In the genomic region with DNA sequence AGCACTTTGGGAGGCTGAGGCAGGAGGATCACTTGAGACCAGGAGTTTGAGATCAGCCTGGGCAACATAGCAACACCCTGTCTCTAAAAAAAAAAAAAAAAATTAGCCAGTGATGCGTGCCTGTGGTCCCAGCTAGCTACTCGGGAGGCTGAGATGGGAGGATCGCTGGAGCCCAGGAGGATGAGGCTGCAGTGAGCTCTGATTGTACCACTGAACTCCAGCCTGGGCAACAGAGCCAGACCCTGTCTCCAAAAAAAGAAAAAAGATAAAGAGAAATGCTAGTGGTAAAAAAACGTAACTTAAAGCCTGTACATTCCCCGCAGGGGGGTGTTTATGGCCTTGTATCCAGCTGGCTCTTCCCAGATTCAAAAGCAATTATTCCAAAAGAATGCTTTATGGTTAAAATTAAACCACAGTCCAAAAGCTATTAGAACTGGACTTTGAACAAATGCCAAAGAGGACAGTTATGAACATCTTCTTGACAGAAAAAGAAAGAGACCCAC, we compare ENCODE assay signal across 8 cellular contexts. TPM values are rescaled to one million over a fixed set of nuclear protein-coding genes. Genes with fewer than 3 reads are reported as not detected.
DNase-seq lines count a peak whose midpoint lies in the region; ATAC-seq, FAIRE-seq and TF ChIP-seq lines count a peak whose summit lies in the region.

No MANE protein-coding gene starts in this region.

- no peaks in the 10 kb centered on the region for H4K20me1 ChIP-seq in DOHH2 (ENCODE audit: control insufficient read depth, insufficient read depth, low read depth, low read length)
- H4K20me1 ChIP-seq in OCI-LY7 (ENCODE audit: insufficient read depth, low read length), result no peaks in the 10 kb centered on the region
- no peaks in the 10 kb centered on the region for H4K20me1 ChIP-seq in endothelial cell of umbilical vein (replicated peaks; ENCODE audit: control insufficient read depth, extremely low read depth, insufficient read depth, low read length)

- no peaks in the 10 kb centered on the region for H3K36me3 ChIP-seq in DOHH2 (ENCODE audit: control insufficient read depth, low read length)
- H3K36me3 ChIP-seq in OCI-LY7 (ENCODE audit: insufficient read depth, low read length), result no peaks in the 10 kb centered on the region
- H3K36me3 ChIP-seq in endothelial cell of umbilical vein (ENCODE audit: control insufficient read depth in 2 of 2, extremely low read depth in 1 of 2, insufficient read depth in 2 of 2, low read length in 2 of 2), result no peaks in the 10 kb centered on the region
- H3K36me3 ChIP-seq in pancreas, result no peaks in the 10 kb centered on the region

- FAIRE-seq in endothelial cell of umbilical vein (lab: Jason Lieb, UNC) (no peak), pancreas (lab: Jason Lieb, UNC) (no peak)

- H2AFZ ChIP-seq in OCI-LY7 (ENCODE audit: low read length) (peak overlapping the region; percentile 83), endothelial cell of umbilical vein (ENCODE audit: low read depth, low read length) (peak overlapping the region; percentile 83)

- 45% methylated on average over 5 of the region's 5 CpGs for WGBS in pancreas, 2 donors

- ATAC-seq in pancreas, result no peak
- ATAC-seq in HG02610 (IDR thresholded peaks at IDR 0.05; ENCODE audit: unreplicated experiment), result no peak
- ATAC-seq in GM18519 (IDR thresholded peaks at IDR 0.05; ENCODE audit: low FRiP score, unreplicated experiment), result no peak

- intact Hi-C loops in OCI-LY7 (cut with micrococcal nuclease; ENCODE audit: unreplicated experiment), result loop anchor here (5.0 kb wide), 1 partner anchor 170 kb away; no protein-coding TSS in a partner anchor
- intact Hi-C loops in endothelial cell of umbilical vein (cut with micrococcal nuclease), result no loop called here
- intact Hi-C loops in pancreas (cut with DNase I), result loop anchor here in 1 of 3 donors (5.0 kb wide), 1 partner anchor 110 kb away; no protein-coding TSS in a partner anchor

- H3K79me2 ChIP-seq in DOHH2 (ENCODE audit: control insufficient read depth, low read length) (no peaks in the 10 kb centered on the region), OCI-LY7 (ENCODE audit: insufficient read depth, low read depth, low read length) (no peaks in the 10 kb centered on the region), endothelial cell of umbilical vein (ENCODE audit: control insufficient read depth, insufficient read depth, low read length) (no peaks in the 10 kb centered on the region)

- no peak for TF ChIP-seq CTCF in DOHH2 (IDR thresholded peaks at IDR 0.05; ENCODE audit: low read depth, low read length, poor library complexity, severe bottlenecking)
- TF ChIP-seq CTCF in OCI-LY7 (conservative IDR thresholded peaks at IDR 0.05; ENCODE audit: low read length), result no peak
- no peak for TF ChIP-seq CTCF in endothelial cell of umbilical vein (IDR thresholded peaks at IDR 0.05; ENCODE audit: extremely low read depth in 1 of 2, insufficient read depth in 1 of 2, low read depth in 1 of 2, low read length in 2 of 2)
- no peak for TF ChIP-seq CTCF in pancreas (IDR thresholded peaks at IDR 0.05)
- no peak for TF ChIP-seq CTCF in GM10248 (IDR thresholded peaks at IDR 0.05; ENCODE audit: control extremely low read depth, extremely low read depth, low read depth, missing control alignments)

- H3F3A ChIP-seq in DOHH2 (ENCODE audit: control insufficient read depth, insufficient read depth), result no peaks in the 10 kb centered on the region

- BruUV-seq in OCI-LY7 (replicated peaks; lab: Mats Ljungman, UMichigan) (TSS peak; percentile 80), endothelial cell of umbilical vein (replicated peaks; lab: Mats Ljungman, UMichigan) (no TSS peak)

- POLR2A ChIA-PET in OCI-LY7 (lab: Charles Lee) (interaction anchor here (0.7 to 1.5 kb wide), 5 partner anchors 9 to 472 kb away, joined by 3 to 6 read pairs (median 4); partner anchors contain the start of genes KAT5, MUS81 and YIF1A), endothelial cell of umbilical vein (lab: Charles Lee) (interaction anchor here (0.5 to 0.6 kb wide), 4 partner anchors 31 to 224 kb away, joined by 3 to 5 read pairs (median 4); no protein-coding TSS in a partner anchor), GM10248 (lab: Yijun Ruan, JAX) (no interaction called here)

- H3K9me1 ChIP-seq in endothelial cell of umbilical vein (replicated peaks; ENCODE audit: control insufficient read depth, extremely low read depth, insufficient read depth, low read length), result no peaks in the 10 kb centered on the region

- H3K4me1 ChIP-seq in DOHH2 (ENCODE audit: control insufficient read depth, low read length), result peaks cover 28% of the 10 kb centered on the region
- H3K4me1 ChIP-seq in OCI-LY7 (ENCODE audit: insufficient read depth, low read length, poor library complexity, severe bottlenecking), result peaks cover 5% of the 10 kb centered on the region
- no peaks in the 10 kb centered on the region for H3K4me1 ChIP-seq in endothelial cell of umbilical vein (ENCODE audit: control insufficient read depth, extremely low read depth, insufficient read depth, low read length)
- H3K4me1 ChIP-seq in pancreas, result peaks cover 0 to 8% (median 8%) of the 10 kb centered on the region in 3 donors

- H3K27ac ChIP-seq in DOHH2 (ENCODE audit: low read depth, low read length), result no peak overlapping the region
- H3K27ac ChIP-seq in OCI-LY7 (ENCODE audit: low read depth, low read length, poor library complexity, severe bottlenecking), result no peak overlapping the region
- no peak overlapping the region for H3K27ac ChIP-seq in endothelial cell of umbilical vein (ENCODE audit: insufficient read depth, low read depth, low read length)
- peak overlapping the region; percentile 37 to 84 (median 75) for H3K27ac ChIP-seq in pancreas

- H3K4me3 ChIP-seq in DOHH2 (ENCODE audit: low read length), result peak overlapping the region; percentile 84
- peak overlapping the region; percentile 67 for H3K4me3 ChIP-seq in OCI-LY7 (ENCODE audit: low read depth, low read length, poor library complexity, severe bottlenecking)
- peak overlapping the region; percentile 13 to 74 (median 66) for H3K4me3 ChIP-seq in endothelial cell of umbilical vein (replicated peaks in 1 of 3; ENCODE audit: insufficient read depth in 1 of 3, low read depth in 1 of 3, low read length in 3 of 3)
- H3K4me3 ChIP-seq in pancreas, result peak overlapping the region; percentile 43 to 64 (median 52)

- dilution Hi-C loops in endothelial cell of umbilical vein (cut with MboI; ENCODE audit: extremely low pct_ligation_motif_present, low sequenced_read_pairs), result no loop called here

- H3K27me3 ChIP-seq in DOHH2 (ENCODE audit: control insufficient read depth, low read length) (peaks cover 6% of the 10 kb centered on the region), endothelial cell of umbilical vein (ENCODE audit: control insufficient read depth in 2 of 2, insufficient read depth in 2 of 2, low read length in 2 of 2) (peaks cover under 1 to 3% of the 10 kb centered on the region in 2 experiments), pancreas (no peaks in the 10 kb centered on the region)

- TF ChIP-seq POLR2A in endothelial cell of umbilical vein (IDR thresholded peaks at IDR 0.05; ENCODE audit: low read depth, low read length), result no peak

- peak overlapping the region; percentile 30 for H3K9ac ChIP-seq in endothelial cell of umbilical vein (replicated peaks; ENCODE audit: extremely low read depth, insufficient read depth, low read length)

- H3K4me2 ChIP-seq in DOHH2 (ENCODE audit: low read length) (peak overlapping the region; percentile 70), OCI-LY7 (ENCODE audit: low read length) (peak overlapping the region; percentile 78), endothelial cell of umbilical vein (ENCODE audit: insufficient read depth, low read length) (peak overlapping the region; percentile 48)

- CTCF ChIA-PET in OCI-LY7 (lab: Charles Lee; ENCODE audit: unreplicated experiment) (interaction anchor here (0.6 to 1.1 kb wide), 4 partner anchors 15 to 105 kb away, joined by 3 to 6 read pairs (median 4); partner anchors contain the start of gene KAT5), endothelial cell of umbilical vein (lab: Charles Lee) (interaction anchor here (0.6 to 6.5 kb wide), 27 partner anchors 9 to 225 kb away, joined by 3 to 109 read pairs (median 5); partner anchors contain the start of genes AP5B1, KAT5, RNASEH2C and SIPA1), GM10248 (lab: Yijun Ruan, JAX) (interaction anchor here (0.6 to 7.6 kb wide), 25 partner anchors 9 to 611 kb away, joined by 3 to 145 read pairs (median 6); partner anchors contain the start of genes AP5B1, KAT5, MUS81 and RNASEH2C)

- H3K9me3 ChIP-seq in DOHH2 (ENCODE audit: control insufficient read depth, insufficient read depth, low read length) (no peaks in the 10 kb centered on the region), OCI-LY7 (ENCODE audit: low read length) (no peaks in the 10 kb centered on the region), endothelial cell of umbilical vein (replicated peaks; ENCODE audit: control insufficient read depth, insufficient read depth, low read length) (no peaks in the 10 kb centered on the region), pancreas (no peaks in the 10 kb centered on the region)

- H3K9me2 ChIP-seq in DOHH2 (replicated peaks; ENCODE audit: control insufficient read depth, low read length) (no peaks in the 10 kb centered on the region), OCI-LY7 (ENCODE audit: insufficient read depth, low read length) (no peaks in the 10 kb centered on the region)

- DNase-seq in OCI-LY7 (ENCODE audit: low spot score) (no peak), endothelial cell of umbilical vein (ENCODE audit: low read depth, low spot score) (no peak), pancreas (no peak), GM10248 (ENCODE audit: extremely low spot score) (no peak), NCI-H2107 (lab: John Stamatoyannopoulos, UW) (no peak)

RNA-seq across cellular contexts. Expression of gene SNX32, which starts 16.4 kb away (rescaled TPM):
- total RNA-seq in OCI-LY7 (2014; rRNA removed; shearing (Covaris generic)), result not detected in 2 replicates
- total RNA-seq in OCI-LY7 (2022) (not detected in 2 replicates), endothelial cell of umbilical vein (1.0 TPM in 1 of 2 replicates, not detected in the other), pancreas (under 1 TPM in 4 of 6 donors, not detected in 2; 0.12 to 0.75 (median 0.43) TPM)
- polyA plus RNA-seq in endothelial cell of umbilical vein (0.19 and 0.29 TPM in 2 replicates), pancreas (under 1 TPM; 0.23 to 0.30 TPM)
- 0.05 and 0.13 TPM in 2 replicates for polyA plus RNA-seq in endothelial cell of umbilical vein (2011; cell fraction: cytosol; rRNA removed)
- 1.3 and 1.9 TPM in 2 replicates for polyA plus RNA-seq in endothelial cell of umbilical vein (2011; cell fraction: nucleus; rRNA removed)
- polyA plus RNA-seq in endothelial cell of umbilical vein (2012), result 1.6 and 2.5 TPM in 2 replicates
- 0.17 and 0.66 TPM in 2 replicates for polyA minus RNA-seq in endothelial cell of umbilical vein
- not detected for polyA minus RNA-seq in endothelial cell of umbilical vein (2011; cell fraction: cytosol; rRNA and poly(A)+ RNA removed)
- 0.14 and 0.67 TPM in 2 replicates for polyA minus RNA-seq in endothelial cell of umbilical vein (2011; cell fraction: nucleus; rRNA and poly(A)+ RNA removed)

RNA-seq across cellular contexts. Expression of gene OVOL1, which starts 30.5 kb away (rescaled TPM):
- 0.15 TPM in 1 of 2 replicates, not detected in the other for total RNA-seq in OCI-LY7 (2014; rRNA removed; shearing (Covaris generic))
- total RNA-seq in OCI-LY7 (2022) (not detected in 2 replicates), endothelial cell of umbilical vein (not detected in 2 replicates), pancreas (1 to 10 TPM; 1.1 to 5.6 (median 1.8) TPM)
- polyA plus RNA-seq in endothelial cell of umbilical vein (not detected in 2 replicates), pancreas (1 to 10 TPM; 1.9 TPM)
- not detected in 2 replicates for polyA plus RNA-seq in endothelial cell of umbilical vein (2011; cell fraction: cytosol; rRNA removed)
- not detected in 2 replicates for polyA plus RNA-seq in endothelial cell of umbilical vein (2011; cell fraction: nucleus; rRNA removed)
- not detected in 2 replicates for polyA plus RNA-seq in endothelial cell of umbilical vein (2012)
- polyA minus RNA-seq in endothelial cell of umbilical vein, result not detected in 2 replicates
- polyA minus RNA-seq in endothelial cell of umbilical vein (2011; cell fraction: cytosol; rRNA and poly(A)+ RNA removed), result not detected
- polyA minus RNA-seq in endothelial cell of umbilical vein (2011; cell fraction: nucleus; rRNA and poly(A)+ RNA removed), result not detected in 2 replicates

RNA-seq across cellular contexts. Expression of gene AP5B1, which starts 36.6 kb away (rescaled TPM):
- 10.2 and 12.9 TPM in 2 replicates for total RNA-seq in OCI-LY7 (2014; rRNA removed; shearing (Covaris generic))
- total RNA-seq in OCI-LY7 (2022) (23.9 and 25.6 TPM in 2 replicates), endothelial cell of umbilical vein (15.3 and 15.5 TPM in 2 replicates), pancreas (10 to 100 TPM; 10.2 to 12.7 (median 11.5) TPM)
- polyA plus RNA-seq in endothelial cell of umbilical vein (9.2 and 13.0 TPM in 2 replicates), pancreas (10 to 100 TPM in 1 of 2 donors, 1 to 10 TPM in 1; 4.2 to 10.4 TPM)
- 5.2 and 7.3 TPM in 2 replicates for polyA plus RNA-seq in endothelial cell of umbilical vein (2011; cell fraction: cytosol; rRNA removed)
- polyA plus RNA-seq in endothelial cell of umbilical vein (2011; cell fraction: nucleus; rRNA removed), result 7.8 and 8.5 TPM in 2 replicates
- polyA plus RNA-seq in endothelial cell of umbilical vein (2012), result 7.0 and 9.4 TPM in 2 replicates
- polyA minus RNA-seq in endothelial cell of umbilical vein, result 10.6 and 11.9 TPM in 2 replicates
- 22.0 TPM for polyA minus RNA-seq in endothelial cell of umbilical vein (2011; cell fraction: cytosol; rRNA and poly(A)+ RNA removed)
- polyA minus RNA-seq in endothelial cell of umbilical vein (2011; cell fraction: nucleus; rRNA and poly(A)+ RNA removed), result 7.5 and 7.9 TPM in 2 replicates

RNA-seq across cellular contexts. Expression of gene CFL1, which starts 40.6 kb away (rescaled TPM):
- total RNA-seq in OCI-LY7 (2014; rRNA removed; shearing (Covaris generic)), result 1,019 and 1,146 TPM in 2 replicates
- 1,064 and 1,119 TPM in 2 replicates for total RNA-seq in OCI-LY7 (2022)
- 1,783 and 1,844 TPM in 2 replicates for total RNA-seq in endothelial cell of umbilical vein
- polyA plus RNA-seq in endothelial cell of umbilical vein, result 2,403 and 2,689 TPM in 2 replicates
- polyA plus RNA-seq in endothelial cell of umbilical vein (2011; cell fraction: cytosol; rRNA removed), result 2,884 and 3,285 TPM in 2 replicates
- polyA plus RNA-seq in endothelial cell of umbilical vein (2011; cell fraction: nucleus; rRNA removed), result 927 and 1,270 TPM in 2 replicates
- polyA plus RNA-seq in endothelial cell of umbilical vein (2012), result 1,817 and 1,850 TPM in 2 replicates
- 1,737 and 1,829 TPM in 2 replicates for polyA minus RNA-seq in endothelial cell of umbilical vein
- polyA minus RNA-seq in endothelial cell of umbilical vein (2011; cell fraction: cytosol; rRNA and poly(A)+ RNA removed), result 662 TPM
- polyA minus RNA-seq in endothelial cell of umbilical vein (2011; cell fraction: nucleus; rRNA and poly(A)+ RNA removed), result 250 and 287 TPM in 2 replicates
- total RNA-seq in pancreas, result 100 to 1,000 TPM in 4 of 6 donors, 10 to 100 TPM in 2; 87.8 to 311 (median 148) TPM
- polyA plus RNA-seq in pancreas, result 100 to 1,000 TPM; 164 to 231 TPM

RNA-seq across cellular contexts. Expression of gene MUS81, which starts 42.9 kb away (rescaled TPM):
- 110 and 130 TPM in 2 replicates for total RNA-seq in OCI-LY7 (2014; rRNA removed; shearing (Covaris generic))
- total RNA-seq in OCI-LY7 (2022), result 94.2 and 102 TPM in 2 replicates
- 68.4 and 76.9 TPM in 2 replicates for total RNA-seq in endothelial cell of umbilical vein
- polyA plus RNA-seq in endothelial cell of umbilical vein, result 57.9 and 64.5 TPM in 2 replicates
- 26.7 and 34.0 TPM in 2 replicates for polyA plus RNA-seq in endothelial cell of umbilical vein (2011; cell fraction: cytosol; rRNA removed)
- polyA plus RNA-seq in endothelial cell of umbilical vein (2011; cell fraction: nucleus; rRNA removed), result 262 and 327 TPM in 2 replicates
- 54.5 and 57.8 TPM in 2 replicates for polyA plus RNA-seq in endothelial cell of umbilical vein (2012)
- 37.4 and 54.2 TPM in 2 replicates for polyA minus RNA-seq in endothelial cell of umbilical vein
- 31.4 TPM for polyA minus RNA-seq in endothelial cell of umbilical vein (2011; cell fraction: cytosol; rRNA and poly(A)+ RNA removed)
- polyA minus RNA-seq in endothelial cell of umbilical vein (2011; cell fraction: nucleus; rRNA and poly(A)+ RNA removed), result 46.3 and 80.5 TPM in 2 replicates
- 10 to 100 TPM; 12.7 to 29.5 (median 18.0) TPM for total RNA-seq in pancreas
- 10 to 100 TPM; 60.7 to 62.6 TPM for polyA plus RNA-seq in pancreas

Comparison
In these comparisons a context has a peak if more than half of its experiments do, and no peak if none do; other contexts are left out.
1. H3K27ac ChIP-seq: peak in pancreas (4 of 4); none in DOHH2 (single experiment), OCI-LY7 (single experiment) and endothelial cell of umbilical vein (single experiment).
2. Peak in every context shown above with its lines, with median percentiles within 50 percentile points of each other: H3K4me2 ChIP-seq and H3K4me3 ChIP-seq.